In the genomic region with DNA sequence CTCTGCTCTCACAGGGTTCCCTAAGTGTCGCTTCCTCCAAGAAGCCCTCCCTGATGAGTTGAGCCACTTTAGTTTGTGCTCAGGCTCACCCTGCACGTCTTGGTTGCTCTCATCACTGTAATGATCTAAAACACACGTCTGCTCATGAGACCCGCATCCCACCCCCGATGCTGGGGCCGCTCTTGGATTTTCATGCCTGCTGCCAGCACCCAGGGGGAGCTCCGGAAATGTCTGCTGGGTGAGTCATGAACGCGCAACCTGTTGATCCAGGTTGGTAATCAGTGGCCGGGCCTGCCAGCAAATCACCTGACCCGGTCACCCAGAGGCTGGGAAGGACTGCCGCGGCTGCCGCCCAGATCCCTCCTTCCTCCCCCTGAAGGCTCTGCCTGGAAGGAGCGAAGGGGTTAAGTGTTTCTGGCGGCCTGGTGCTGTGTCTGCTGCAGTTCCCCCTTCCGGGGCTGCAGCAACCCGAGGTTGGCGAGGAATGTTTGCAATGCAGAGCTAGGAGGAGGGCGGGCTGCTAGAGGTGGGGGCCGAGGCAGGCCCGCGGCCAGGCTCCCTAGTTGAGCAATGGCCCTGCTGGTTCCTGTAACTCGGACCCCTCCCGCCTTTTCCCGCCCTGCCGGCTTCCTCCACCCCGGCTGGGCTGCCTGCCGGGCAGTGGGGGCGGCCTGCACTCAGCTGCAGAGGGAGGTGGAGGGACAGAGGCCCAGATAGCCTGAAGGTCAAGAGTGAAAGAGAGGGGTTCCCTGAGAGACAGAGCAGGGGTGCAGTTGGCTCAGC, we compare ENCODE assay signal across 1 cellular context.
TF ChIP-seq lines count a peak whose summit lies in the region.

No MANE protein-coding gene starts in this region.

TF ChIP-seq in HEK293, 187 proteins besides CTCF, POLR2A, EP300 and RAD21 (continued from another document and continues in another):
- TF ChIP-seq, protein P1, sequence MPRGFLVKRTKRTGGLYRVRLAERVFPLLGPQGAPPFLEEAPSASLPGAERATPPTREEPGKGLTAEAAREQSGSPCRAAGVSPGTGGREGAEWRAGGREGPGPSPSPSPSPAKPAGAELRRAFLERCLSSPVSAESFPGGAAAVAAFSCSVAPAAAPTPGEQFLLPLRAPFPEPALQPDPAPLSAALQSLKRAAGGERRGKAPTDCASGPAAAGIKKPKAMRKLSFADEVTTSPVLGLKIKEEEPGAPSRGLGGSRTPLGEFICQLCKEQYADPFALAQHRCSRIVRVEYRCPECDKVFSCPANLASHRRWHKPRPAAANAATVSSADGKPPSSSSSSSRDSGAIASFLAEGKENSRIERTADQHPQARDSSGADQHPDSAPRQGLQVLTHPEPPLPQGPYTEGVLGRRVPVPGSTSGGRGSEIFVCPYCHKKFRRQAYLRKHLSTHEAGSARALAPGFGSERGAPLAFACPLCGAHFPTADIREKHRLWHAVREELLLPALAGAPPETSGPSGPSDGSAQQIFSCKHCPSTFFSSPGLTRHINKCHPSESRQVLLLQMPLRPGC (tag by site-specific recombination; IDR thresholded peaks at IDR 0.05): peak; percentile 52; the same call in 1 of the 2 replicates
- TF ChIP-seq BCL11A (tag by site-specific recombination; IDR thresholded peaks at IDR 0.05; ENCODE audit: low read depth) (peak; percentile 85), ZNF2 (tag by site-specific recombination; IDR thresholded peaks at IDR 0.05) (peak; percentile 66; the same call in 1 of the 2 replicates), ZNF626 (tag by site-specific recombination; IDR thresholded peaks at IDR 0.05) (no peak), ZBTB8A (tag by site-specific recombination; IDR thresholded peaks at IDR 0.05) (peak; percentile 35), ZBTB17 (tag by site-specific recombination; IDR thresholded peaks at IDR 0.05) (peak; percentile 98), KLF9 (tag by site-specific recombination; IDR thresholded peaks at IDR 0.05; ENCODE audit: low read depth) (peak; percentile 13; the same call in 1 of the 2 replicates), ZNF335 (tag by site-specific recombination; conservative IDR thresholded peaks at IDR 0.05) (peak; percentile 96), ZNF600 (tag by site-specific recombination; IDR thresholded peaks at IDR 0.05) (peak; percentile 88), SCRT2 (tag by site-specific recombination; IDR thresholded peaks at IDR 0.05) (peak; percentile 100), ZNF138 (tag by site-specific recombination; IDR thresholded peaks at IDR 0.05; ENCODE audit: borderline replicate concordance) (no peak), ZBTB20 (tag by site-specific recombination; IDR thresholded peaks at IDR 0.05) (peak; percentile 2), ZNF223 (tag by site-specific recombination; IDR thresholded peaks at IDR 0.05) (0 out of 2 replicates have a peak, but pooled peaks have one; percentile 6), ZNF10 (tag by site-specific recombination; IDR thresholded peaks at IDR 0.05) (peak; percentile 98; the same call in 1 of the 2 replicates), IKZF3 (tag by site-specific recombination; IDR thresholded peaks at IDR 0.05) (peak; percentile 15; the same call in 1 of the 2 replicates), ZNF350 (tag by site-specific recombination; IDR thresholded peaks at IDR 0.05) (no peak), ZNF341 (tag by site-specific recombination; IDR thresholded peaks at IDR 0.05; ENCODE audit: low read depth) (peak; percentile 90), ZEB2 (tag by site-specific recombination; IDR thresholded peaks at IDR 0.05) (peak; percentile 83; the same call in 1 of the 2 replicates), GLIS1 (tag by site-specific recombination; IDR thresholded peaks at IDR 0.05) (peak; percentile 98), ZNF629 (tag by site-specific recombination; IDR thresholded peaks at IDR 0.05) (peak; percentile 73), KLF1 (tag by site-specific recombination; IDR thresholded peaks at IDR 0.05) (peak; percentile 54; the same call in 1 of the 2 replicates), SCRT1 (tag by site-specific recombination; IDR thresholded peaks at IDR 0.05; ENCODE audit: borderline replicate concordance) (peak; percentile 99), ZIC2 (tag by site-specific recombination; IDR thresholded peaks at IDR 0.05) (peak; percentile 89), ZNF155 (tag by site-specific recombination; IDR thresholded peaks at IDR 0.05) (no peak; the same call in 1 of the 2 replicates), ZBTB48 (tag by site-specific recombination; IDR thresholded peaks at IDR 0.05) (peak; percentile 21; the same call in 1 of the 2 replicates), SP3 (tag by site-specific recombination; IDR thresholded peaks at IDR 0.05) (peak; percentile 42), REPIN1 (tag by site-specific recombination; IDR thresholded peaks at IDR 0.05; ENCODE audit: low read depth) (no peak), ZNF660 (tag by site-specific recombination; IDR thresholded peaks at IDR 0.05) (peak; percentile 100; the same call in 1 of the 2 replicates), ZNF366 (tag by site-specific recombination; conservative IDR thresholded peaks at IDR 0.05) (peak; percentile 96), FEZF1 (tag by site-specific recombination; IDR thresholded peaks at IDR 0.05) (peak; percentile 60; the same call in 1 of the 2 replicates)
- TF ChIP-seq, protein P2, sequence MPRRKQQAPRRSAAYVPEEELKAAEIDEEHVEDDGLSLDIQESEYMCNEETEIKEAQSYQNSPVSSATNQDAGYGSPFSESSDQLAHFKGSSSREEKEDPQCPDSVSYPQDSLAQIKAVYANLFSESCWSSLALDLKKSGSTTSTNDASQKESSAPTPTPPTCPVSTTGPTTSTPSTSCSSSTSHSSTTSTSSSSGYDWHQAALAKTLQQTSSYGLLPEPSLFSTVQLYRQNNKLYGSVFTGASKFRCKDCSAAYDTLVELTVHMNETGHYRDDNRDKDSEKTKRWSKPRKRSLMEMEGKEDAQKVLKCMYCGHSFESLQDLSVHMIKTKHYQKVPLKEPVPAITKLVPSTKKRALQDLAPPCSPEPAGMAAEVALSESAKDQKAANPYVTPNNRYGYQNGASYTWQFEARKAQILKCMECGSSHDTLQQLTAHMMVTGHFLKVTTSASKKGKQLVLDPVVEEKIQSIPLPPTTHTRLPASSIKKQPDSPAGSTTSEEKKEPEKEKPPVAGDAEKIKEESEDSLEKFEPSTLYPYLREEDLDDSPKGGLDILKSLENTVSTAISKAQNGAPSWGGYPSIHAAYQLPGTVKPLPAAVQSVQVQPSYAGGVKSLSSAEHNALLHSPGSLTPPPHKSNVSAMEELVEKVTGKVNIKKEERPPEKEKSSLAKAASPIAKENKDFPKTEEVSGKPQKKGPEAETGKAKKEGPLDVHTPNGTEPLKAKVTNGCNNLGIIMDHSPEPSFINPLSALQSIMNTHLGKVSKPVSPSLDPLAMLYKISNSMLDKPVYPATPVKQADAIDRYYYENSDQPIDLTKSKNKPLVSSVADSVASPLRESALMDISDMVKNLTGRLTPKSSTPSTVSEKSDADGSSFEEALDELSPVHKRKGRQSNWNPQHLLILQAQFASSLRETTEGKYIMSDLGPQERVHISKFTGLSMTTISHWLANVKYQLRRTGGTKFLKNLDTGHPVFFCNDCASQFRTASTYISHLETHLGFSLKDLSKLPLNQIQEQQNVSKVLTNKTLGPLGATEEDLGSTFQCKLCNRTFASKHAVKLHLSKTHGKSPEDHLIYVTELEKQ (tag by site-specific recombination; IDR thresholded peaks at IDR 0.05; ENCODE audit: borderline replicate concordance): 0 out of 2 replicates have a peak, but pooled peaks have one; percentile 41
- TF ChIP-seq, protein P3, sequence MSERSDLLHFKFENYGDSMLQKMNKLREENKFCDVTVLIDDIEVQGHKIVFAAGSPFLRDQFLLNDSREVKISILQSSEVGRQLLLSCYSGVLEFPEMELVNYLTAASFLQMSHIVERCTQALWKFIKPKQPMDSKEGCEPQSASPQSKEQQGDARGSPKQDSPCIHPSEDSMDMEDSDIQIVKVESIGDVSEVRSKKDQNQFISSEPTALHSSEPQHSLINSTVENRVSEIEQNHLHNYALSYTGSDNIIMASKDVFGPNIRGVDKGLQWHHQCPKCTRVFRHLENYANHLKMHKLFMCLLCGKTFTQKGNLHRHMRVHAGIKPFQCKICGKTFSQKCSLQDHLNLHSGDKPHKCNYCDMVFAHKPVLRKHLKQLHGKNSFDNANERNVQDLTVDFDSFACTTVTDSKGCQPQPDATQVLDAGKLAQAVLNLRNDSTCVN (tag by site-specific recombination; optimal IDR thresholded peaks at IDR 0.05): peak; percentile 35
- TF ChIP-seq, protein P4, sequence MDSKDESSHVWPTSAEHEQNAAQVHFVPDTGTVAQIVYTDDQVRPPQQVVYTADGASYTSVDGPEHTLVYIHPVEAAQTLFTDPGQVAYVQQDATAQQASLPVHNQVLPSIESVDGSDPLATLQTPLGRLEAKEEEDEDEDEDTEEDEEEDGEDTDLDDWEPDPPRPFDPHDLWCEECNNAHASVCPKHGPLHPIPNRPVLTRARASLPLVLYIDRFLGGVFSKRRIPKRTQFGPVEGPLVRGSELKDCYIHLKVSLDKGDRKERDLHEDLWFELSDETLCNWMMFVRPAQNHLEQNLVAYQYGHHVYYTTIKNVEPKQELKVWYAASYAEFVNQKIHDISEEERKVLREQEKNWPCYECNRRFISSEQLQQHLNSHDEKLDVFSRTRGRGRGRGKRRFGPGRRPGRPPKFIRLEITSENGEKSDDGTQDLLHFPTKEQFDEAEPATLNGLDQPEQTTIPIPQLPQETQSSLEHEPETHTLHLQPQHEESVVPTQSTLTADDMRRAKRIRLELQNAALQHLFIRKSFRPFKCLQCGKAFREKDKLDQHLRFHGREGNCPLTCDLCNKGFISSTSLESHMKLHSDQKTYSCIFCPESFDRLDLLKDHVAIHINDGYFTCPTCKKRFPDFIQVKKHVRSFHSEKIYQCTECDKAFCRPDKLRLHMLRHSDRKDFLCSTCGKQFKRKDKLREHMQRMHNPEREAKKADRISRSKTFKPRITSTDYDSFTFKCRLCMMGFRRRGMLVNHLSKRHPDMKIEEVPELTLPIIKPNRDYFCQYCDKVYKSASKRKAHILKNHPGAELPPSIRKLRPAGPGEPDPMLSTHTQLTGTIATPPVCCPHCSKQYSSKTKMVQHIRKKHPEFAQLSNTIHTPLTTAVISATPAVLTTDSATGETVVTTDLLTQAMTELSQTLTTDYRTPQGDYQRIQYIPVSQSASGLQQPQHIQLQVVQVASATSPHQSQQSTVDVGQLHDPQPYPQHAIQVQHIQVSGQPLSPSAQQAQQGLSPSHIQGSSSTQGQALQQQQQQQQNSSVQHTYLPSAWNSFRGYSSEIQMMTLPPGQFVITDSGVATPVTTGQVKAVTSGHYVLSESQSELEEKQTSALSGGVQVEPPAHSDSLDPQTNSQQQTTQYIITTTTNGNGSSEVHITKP (tag by site-specific recombination; IDR thresholded peaks at IDR 0.05): peak; percentile 46; the same call in 1 of the 2 replicates
- TF ChIP-seq, protein P5, sequence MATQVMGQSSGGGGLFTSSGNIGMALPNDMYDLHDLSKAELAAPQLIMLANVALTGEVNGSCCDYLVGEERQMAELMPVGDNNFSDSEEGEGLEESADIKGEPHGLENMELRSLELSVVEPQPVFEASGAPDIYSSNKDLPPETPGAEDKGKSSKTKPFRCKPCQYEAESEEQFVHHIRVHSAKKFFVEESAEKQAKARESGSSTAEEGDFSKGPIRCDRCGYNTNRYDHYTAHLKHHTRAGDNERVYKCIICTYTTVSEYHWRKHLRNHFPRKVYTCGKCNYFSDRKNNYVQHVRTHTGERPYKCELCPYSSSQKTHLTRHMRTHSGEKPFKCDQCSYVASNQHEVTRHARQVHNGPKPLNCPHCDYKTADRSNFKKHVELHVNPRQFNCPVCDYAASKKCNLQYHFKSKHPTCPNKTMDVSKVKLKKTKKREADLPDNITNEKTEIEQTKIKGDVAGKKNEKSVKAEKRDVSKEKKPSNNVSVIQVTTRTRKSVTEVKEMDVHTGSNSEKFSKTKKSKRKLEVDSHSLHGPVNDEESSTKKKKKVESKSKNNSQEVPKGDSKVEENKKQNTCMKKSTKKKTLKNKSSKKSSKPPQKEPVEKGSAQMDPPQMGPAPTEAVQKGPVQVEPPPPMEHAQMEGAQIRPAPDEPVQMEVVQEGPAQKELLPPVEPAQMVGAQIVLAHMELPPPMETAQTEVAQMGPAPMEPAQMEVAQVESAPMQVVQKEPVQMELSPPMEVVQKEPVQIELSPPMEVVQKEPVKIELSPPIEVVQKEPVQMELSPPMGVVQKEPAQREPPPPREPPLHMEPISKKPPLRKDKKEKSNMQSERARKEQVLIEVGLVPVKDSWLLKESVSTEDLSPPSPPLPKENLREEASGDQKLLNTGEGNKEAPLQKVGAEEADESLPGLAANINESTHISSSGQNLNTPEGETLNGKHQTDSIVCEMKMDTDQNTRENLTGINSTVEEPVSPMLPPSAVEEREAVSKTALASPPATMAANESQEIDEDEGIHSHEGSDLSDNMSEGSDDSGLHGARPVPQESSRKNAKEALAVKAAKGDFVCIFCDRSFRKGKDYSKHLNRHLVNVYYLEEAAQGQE (tag by site-specific recombination; IDR thresholded peaks at IDR 0.05): 0 out of 2 replicates have a peak, but pooled peaks have one; percentile 11
- TF ChIP-seq, protein P6, sequence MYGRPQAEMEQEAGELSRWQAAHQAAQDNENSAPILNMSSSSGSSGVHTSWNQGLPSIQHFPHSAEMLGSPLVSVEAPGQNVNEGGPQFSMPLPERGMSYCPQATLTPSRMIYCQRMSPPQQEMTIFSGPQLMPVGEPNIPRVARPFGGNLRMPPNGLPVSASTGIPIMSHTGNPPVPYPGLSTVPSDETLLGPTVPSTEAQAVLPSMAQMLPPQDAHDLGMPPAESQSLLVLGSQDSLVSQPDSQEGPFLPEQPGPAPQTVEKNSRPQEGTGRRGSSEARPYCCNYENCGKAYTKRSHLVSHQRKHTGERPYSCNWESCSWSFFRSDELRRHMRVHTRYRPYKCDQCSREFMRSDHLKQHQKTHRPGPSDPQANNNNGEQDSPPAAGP (tag by site-specific recombination; IDR thresholded peaks at IDR 0.05): peak; percentile 88
- TF ChIP-seq, protein P7, sequence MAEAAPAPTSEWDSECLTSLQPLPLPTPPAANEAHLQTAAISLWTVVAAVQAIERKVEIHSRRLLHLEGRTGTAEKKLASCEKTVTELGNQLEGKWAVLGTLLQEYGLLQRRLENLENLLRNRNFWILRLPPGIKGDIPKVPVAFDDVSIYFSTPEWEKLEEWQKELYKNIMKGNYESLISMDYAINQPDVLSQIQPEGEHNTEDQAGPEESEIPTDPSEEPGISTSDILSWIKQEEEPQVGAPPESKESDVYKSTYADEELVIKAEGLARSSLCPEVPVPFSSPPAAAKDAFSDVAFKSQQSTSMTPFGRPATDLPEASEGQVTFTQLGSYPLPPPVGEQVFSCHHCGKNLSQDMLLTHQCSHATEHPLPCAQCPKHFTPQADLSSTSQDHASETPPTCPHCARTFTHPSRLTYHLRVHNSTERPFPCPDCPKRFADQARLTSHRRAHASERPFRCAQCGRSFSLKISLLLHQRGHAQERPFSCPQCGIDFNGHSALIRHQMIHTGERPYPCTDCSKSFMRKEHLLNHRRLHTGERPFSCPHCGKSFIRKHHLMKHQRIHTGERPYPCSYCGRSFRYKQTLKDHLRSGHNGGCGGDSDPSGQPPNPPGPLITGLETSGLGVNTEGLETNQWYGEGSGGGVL (tag by site-specific recombination; IDR thresholded peaks at IDR 0.05): peak; percentile 81
- TF ChIP-seq, protein P8, sequence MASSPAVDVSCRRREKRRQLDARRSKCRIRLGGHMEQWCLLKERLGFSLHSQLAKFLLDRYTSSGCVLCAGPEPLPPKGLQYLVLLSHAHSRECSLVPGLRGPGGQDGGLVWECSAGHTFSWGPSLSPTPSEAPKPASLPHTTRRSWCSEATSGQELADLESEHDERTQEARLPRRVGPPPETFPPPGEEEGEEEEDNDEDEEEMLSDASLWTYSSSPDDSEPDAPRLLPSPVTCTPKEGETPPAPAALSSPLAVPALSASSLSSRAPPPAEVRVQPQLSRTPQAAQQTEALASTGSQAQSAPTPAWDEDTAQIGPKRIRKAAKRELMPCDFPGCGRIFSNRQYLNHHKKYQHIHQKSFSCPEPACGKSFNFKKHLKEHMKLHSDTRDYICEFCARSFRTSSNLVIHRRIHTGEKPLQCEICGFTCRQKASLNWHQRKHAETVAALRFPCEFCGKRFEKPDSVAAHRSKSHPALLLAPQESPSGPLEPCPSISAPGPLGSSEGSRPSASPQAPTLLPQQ (tag by site-specific recombination; IDR thresholded peaks at IDR 0.05): peak; percentile 52; the same call in 1 of the 2 replicates
